Comparison of ENCODE assay signal across 1 cellular context in the genomic region with DNA sequence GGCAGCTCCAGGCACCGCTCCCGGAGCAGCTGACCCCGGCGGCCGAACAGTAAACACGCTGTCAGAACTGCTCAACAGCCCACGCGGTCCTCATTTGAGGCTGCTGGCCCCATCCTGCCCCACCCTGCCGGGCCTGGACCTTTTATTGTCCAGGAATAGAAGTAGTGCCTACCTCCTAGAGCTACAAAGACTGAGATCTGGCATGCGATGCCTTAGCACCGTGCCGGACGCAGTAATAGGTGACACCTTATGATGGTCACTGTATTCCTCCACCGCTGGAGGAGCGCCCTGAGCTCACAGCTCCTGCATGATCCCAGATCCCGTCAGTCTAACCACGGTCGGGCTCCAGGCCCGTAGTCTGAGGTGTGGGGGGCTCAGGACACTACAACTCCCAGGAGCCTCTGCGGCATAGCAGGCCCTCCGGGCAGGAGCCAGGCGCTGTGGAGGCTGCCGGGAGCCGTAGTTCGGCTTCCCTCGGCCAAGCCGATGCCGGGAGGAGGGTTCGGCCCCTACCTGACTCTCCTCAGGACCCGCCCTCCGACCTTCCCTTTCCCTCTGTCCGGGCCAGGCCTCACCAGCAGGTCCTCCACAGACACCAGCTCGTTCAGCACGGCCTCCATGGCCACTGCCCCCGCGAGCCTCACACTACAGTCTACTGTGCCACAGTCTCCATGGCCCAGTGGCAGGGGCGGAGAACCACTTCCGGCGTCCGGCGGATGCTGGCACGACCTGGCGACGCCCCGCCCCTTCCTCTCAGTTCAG.
TF ChIP-seq lines count a peak whose summit lies in the region.

A gene (minus strand): TSS at position 697 of the 762 bp plus-strand sequence. CDS start 77 bp downstream, at position 620.

TF ChIP-seq in HEK293, 187 proteins besides CTCF, POLR2A, EP300 and RAD21 (continued from another document and continues in another):
- TF ChIP-seq, protein P1, sequence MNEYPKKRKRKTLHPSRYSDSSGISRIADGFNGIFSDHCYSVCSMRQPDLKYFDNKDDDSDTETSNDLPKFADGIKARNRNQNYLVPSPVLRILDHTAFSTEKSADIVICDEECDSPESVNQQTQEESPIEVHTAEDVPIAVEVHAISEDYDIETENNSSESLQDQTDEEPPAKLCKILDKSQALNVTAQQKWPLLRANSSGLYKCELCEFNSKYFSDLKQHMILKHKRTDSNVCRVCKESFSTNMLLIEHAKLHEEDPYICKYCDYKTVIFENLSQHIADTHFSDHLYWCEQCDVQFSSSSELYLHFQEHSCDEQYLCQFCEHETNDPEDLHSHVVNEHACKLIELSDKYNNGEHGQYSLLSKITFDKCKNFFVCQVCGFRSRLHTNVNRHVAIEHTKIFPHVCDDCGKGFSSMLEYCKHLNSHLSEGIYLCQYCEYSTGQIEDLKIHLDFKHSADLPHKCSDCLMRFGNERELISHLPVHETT (tag by site-specific recombination; IDR thresholded peaks at IDR 0.05): peak; percentile 28; the same call in 1 of the 2 replicates
- TF ChIP-seq ZNF830 (tag by site-specific recombination; IDR thresholded peaks at IDR 0.05; ENCODE audit: low read depth): no peak
- no peak for TF ChIP-seq ZNF132 (tag by site-specific recombination; IDR thresholded peaks at IDR 0.05; ENCODE audit: borderline replicate concordance)
- no peak for TF ChIP-seq ZNF169 (tag by site-specific recombination; IDR thresholded peaks at IDR 0.05)
- TF ChIP-seq ZNF366 (tag by site-specific recombination; conservative IDR thresholded peaks at IDR 0.05): no peak
- TF ChIP-seq ZNF433 (tag by site-specific recombination; IDR thresholded peaks at IDR 0.05; ENCODE audit: low read depth): no peak
- TF ChIP-seq ZNF423 (tag by site-specific recombination; IDR thresholded peaks at IDR 0.05): no peak
- no peak for TF ChIP-seq ZNF214 (tag by site-specific recombination; IDR thresholded peaks at IDR 0.05; ENCODE audit: borderline replicate concordance)
- no peak for TF ChIP-seq ZNF555 (tag by site-specific recombination; conservative IDR thresholded peaks at IDR 0.05)
- no peak for TF ChIP-seq ZNF223 (tag by site-specific recombination; IDR thresholded peaks at IDR 0.05)
- TF ChIP-seq, protein P2, sequence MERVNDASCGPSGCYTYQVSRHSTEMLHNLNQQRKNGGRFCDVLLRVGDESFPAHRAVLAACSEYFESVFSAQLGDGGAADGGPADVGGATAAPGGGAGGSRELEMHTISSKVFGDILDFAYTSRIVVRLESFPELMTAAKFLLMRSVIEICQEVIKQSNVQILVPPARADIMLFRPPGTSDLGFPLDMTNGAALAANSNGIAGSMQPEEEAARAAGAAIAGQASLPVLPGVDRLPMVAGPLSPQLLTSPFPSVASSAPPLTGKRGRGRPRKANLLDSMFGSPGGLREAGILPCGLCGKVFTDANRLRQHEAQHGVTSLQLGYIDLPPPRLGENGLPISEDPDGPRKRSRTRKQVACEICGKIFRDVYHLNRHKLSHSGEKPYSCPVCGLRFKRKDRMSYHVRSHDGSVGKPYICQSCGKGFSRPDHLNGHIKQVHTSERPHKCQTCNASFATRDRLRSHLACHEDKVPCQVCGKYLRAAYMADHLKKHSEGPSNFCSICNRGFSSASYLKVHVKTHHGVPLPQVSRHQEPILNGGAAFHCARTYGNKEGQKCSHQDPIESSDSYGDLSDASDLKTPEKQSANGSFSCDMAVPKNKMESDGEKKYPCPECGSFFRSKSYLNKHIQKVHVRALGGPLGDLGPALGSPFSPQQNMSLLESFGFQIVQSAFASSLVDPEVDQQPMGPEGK (tag by site-specific recombination; IDR thresholded peaks at IDR 0.05): peak; percentile 8; the same call in 1 of the 2 replicates
- TF ChIP-seq ZNF623 (tag by site-specific recombination; IDR thresholded peaks at IDR 0.05): no peak
- TF ChIP-seq, protein P3, sequence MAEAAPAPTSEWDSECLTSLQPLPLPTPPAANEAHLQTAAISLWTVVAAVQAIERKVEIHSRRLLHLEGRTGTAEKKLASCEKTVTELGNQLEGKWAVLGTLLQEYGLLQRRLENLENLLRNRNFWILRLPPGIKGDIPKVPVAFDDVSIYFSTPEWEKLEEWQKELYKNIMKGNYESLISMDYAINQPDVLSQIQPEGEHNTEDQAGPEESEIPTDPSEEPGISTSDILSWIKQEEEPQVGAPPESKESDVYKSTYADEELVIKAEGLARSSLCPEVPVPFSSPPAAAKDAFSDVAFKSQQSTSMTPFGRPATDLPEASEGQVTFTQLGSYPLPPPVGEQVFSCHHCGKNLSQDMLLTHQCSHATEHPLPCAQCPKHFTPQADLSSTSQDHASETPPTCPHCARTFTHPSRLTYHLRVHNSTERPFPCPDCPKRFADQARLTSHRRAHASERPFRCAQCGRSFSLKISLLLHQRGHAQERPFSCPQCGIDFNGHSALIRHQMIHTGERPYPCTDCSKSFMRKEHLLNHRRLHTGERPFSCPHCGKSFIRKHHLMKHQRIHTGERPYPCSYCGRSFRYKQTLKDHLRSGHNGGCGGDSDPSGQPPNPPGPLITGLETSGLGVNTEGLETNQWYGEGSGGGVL (tag by site-specific recombination; IDR thresholded peaks at IDR 0.05): no peak
- TF ChIP-seq, protein P4, sequence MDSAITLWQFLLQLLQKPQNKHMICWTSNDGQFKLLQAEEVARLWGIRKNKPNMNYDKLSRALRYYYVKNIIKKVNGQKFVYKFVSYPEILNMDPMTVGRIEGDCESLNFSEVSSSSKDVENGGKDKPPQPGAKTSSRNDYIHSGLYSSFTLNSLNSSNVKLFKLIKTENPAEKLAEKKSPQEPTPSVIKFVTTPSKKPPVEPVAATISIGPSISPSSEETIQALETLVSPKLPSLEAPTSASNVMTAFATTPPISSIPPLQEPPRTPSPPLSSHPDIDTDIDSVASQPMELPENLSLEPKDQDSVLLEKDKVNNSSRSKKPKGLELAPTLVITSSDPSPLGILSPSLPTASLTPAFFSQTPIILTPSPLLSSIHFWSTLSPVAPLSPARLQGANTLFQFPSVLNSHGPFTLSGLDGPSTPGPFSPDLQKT (IDR thresholded peaks at IDR 0.05; ENCODE audit: borderline replicate concordance, low read depth, low read length): no peak; the same call in 1 of the 2 replicates
- TF ChIP-seq ZNF544 (tag by site-specific recombination; IDR thresholded peaks at IDR 0.05): no peak
- TF ChIP-seq, protein P5, sequence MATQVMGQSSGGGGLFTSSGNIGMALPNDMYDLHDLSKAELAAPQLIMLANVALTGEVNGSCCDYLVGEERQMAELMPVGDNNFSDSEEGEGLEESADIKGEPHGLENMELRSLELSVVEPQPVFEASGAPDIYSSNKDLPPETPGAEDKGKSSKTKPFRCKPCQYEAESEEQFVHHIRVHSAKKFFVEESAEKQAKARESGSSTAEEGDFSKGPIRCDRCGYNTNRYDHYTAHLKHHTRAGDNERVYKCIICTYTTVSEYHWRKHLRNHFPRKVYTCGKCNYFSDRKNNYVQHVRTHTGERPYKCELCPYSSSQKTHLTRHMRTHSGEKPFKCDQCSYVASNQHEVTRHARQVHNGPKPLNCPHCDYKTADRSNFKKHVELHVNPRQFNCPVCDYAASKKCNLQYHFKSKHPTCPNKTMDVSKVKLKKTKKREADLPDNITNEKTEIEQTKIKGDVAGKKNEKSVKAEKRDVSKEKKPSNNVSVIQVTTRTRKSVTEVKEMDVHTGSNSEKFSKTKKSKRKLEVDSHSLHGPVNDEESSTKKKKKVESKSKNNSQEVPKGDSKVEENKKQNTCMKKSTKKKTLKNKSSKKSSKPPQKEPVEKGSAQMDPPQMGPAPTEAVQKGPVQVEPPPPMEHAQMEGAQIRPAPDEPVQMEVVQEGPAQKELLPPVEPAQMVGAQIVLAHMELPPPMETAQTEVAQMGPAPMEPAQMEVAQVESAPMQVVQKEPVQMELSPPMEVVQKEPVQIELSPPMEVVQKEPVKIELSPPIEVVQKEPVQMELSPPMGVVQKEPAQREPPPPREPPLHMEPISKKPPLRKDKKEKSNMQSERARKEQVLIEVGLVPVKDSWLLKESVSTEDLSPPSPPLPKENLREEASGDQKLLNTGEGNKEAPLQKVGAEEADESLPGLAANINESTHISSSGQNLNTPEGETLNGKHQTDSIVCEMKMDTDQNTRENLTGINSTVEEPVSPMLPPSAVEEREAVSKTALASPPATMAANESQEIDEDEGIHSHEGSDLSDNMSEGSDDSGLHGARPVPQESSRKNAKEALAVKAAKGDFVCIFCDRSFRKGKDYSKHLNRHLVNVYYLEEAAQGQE (tag by site-specific recombination; IDR thresholded peaks at IDR 0.05): no peak
- TF ChIP-seq ZXDB (tag by site-specific recombination; IDR thresholded peaks at IDR 0.05): peak; percentile 99
- TF ChIP-seq ZNF610 (tag by site-specific recombination; IDR thresholded peaks at IDR 0.05; ENCODE audit: borderline replicate concordance): no peak
- TF ChIP-seq, protein P6, sequence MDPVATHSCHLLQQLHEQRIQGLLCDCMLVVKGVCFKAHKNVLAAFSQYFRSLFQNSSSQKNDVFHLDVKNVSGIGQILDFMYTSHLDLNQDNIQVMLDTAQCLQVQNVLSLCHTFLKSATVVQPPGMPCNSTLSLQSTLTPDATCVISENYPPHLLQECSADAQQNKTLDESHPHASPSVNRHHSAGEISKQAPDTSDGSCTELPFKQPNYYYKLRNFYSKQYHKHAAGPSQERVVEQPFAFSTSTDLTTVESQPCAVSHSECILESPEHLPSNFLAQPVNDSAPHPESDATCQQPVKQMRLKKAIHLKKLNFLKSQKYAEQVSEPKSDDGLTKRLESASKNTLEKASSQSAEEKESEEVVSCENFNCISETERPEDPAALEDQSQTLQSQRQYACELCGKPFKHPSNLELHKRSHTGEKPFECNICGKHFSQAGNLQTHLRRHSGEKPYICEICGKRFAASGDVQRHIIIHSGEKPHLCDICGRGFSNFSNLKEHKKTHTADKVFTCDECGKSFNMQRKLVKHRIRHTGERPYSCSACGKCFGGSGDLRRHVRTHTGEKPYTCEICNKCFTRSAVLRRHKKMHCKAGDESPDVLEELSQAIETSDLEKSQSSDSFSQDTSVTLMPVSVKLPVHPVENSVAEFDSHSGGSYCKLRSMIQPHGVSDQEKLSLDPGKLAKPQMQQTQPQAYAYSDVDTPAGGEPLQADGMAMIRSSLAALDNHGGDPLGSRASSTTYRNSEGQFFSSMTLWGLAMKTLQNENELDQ (tag by site-specific recombination; IDR thresholded peaks at IDR 0.05; ENCODE audit: low read depth): no peak
- TF ChIP-seq ZNF16 (tag by site-specific recombination; IDR thresholded peaks at IDR 0.05; ENCODE audit: low read depth): no peak
- TF ChIP-seq, protein P7, sequence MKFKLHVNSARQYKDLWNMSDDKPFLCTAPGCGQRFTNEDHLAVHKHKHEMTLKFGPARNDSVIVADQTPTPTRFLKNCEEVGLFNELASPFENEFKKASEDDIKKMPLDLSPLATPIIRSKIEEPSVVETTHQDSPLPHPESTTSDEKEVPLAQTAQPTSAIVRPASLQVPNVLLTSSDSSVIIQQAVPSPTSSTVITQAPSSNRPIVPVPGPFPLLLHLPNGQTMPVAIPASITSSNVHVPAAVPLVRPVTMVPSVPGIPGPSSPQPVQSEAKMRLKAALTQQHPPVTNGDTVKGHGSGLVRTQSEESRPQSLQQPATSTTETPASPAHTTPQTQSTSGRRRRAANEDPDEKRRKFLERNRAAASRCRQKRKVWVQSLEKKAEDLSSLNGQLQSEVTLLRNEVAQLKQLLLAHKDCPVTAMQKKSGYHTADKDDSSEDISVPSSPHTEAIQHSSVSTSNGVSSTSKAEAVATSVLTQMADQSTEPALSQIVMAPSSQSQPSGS (tag by site-specific recombination; IDR thresholded peaks at IDR 0.05; ENCODE audit: low read depth): no peak
- 0 out of 2 replicates have a peak, but pooled peaks have one; percentile 19 for TF ChIP-seq ZIC2 (tag by site-specific recombination; IDR thresholded peaks at IDR 0.05)
- TF ChIP-seq HOXD13 (CRISPR knock-in tag; IDR thresholded peaks at IDR 0.05; ENCODE audit: borderline replicate concordance): no peak
- TF ChIP-seq REPIN1 (tag by site-specific recombination; IDR thresholded peaks at IDR 0.05; ENCODE audit: low read depth): no peak
- TF ChIP-seq ZNF621 (tag by site-specific recombination; IDR thresholded peaks at IDR 0.05): no peak
- 0 out of 2 replicates have a peak, but pooled peaks have one; percentile 4 for TF ChIP-seq ZBTB7A (tag by site-specific recombination; IDR thresholded peaks at IDR 0.05; ENCODE audit: low read depth)
- TF ChIP-seq ZNF10 (tag by site-specific recombination; IDR thresholded peaks at IDR 0.05): no peak; the same call in 1 of the 2 replicates
- TF ChIP-seq, protein P8, sequence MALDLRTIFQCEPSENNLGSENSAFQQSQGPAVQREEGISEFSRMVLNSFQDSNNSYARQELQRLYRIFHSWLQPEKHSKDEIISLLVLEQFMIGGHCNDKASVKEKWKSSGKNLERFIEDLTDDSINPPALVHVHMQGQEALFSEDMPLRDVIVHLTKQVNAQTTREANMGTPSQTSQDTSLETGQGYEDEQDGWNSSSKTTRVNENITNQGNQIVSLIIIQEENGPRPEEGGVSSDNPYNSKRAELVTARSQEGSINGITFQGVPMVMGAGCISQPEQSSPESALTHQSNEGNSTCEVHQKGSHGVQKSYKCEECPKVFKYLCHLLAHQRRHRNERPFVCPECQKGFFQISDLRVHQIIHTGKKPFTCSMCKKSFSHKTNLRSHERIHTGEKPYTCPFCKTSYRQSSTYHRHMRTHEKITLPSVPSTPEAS (tag by site-specific recombination; IDR thresholded peaks at IDR 0.05): no peak; the same call in 1 of the 2 replicates
- TF ChIP-seq, protein P9, sequence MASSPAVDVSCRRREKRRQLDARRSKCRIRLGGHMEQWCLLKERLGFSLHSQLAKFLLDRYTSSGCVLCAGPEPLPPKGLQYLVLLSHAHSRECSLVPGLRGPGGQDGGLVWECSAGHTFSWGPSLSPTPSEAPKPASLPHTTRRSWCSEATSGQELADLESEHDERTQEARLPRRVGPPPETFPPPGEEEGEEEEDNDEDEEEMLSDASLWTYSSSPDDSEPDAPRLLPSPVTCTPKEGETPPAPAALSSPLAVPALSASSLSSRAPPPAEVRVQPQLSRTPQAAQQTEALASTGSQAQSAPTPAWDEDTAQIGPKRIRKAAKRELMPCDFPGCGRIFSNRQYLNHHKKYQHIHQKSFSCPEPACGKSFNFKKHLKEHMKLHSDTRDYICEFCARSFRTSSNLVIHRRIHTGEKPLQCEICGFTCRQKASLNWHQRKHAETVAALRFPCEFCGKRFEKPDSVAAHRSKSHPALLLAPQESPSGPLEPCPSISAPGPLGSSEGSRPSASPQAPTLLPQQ (tag by site-specific recombination; IDR thresholded peaks at IDR 0.05): no peak
- no peak for TF ChIP-seq ZNF239 (tag by site-specific recombination; IDR thresholded peaks at IDR 0.05)
- TF ChIP-seq SP2 (tag by site-specific recombination; IDR thresholded peaks at IDR 0.05): peak; percentile 98
- peak; percentile 91 for TF ChIP-seq SP3 (tag by site-specific recombination; IDR thresholded peaks at IDR 0.05)
- TF ChIP-seq ZBTB21 (tag by site-specific recombination; IDR thresholded peaks at IDR 0.05): no peak
- TF ChIP-seq ZSCAN30 (tag by site-specific recombination; IDR thresholded peaks at IDR 0.05): 0 out of 2 replicates have a peak, but pooled peaks have one; percentile 47
- TF ChIP-seq ZNF174 (tag by site-specific recombination; IDR thresholded peaks at IDR 0.05): no peak
- no peak for TF ChIP-seq ZNF311 (tag by site-specific recombination; IDR thresholded peaks at IDR 0.05; ENCODE audit: borderline replicate concordance)
- TF ChIP-seq SCRT1 (tag by site-specific recombination; IDR thresholded peaks at IDR 0.05; ENCODE audit: borderline replicate concordance): no peak
- no peak for TF ChIP-seq ZNF473 (tag by site-specific recombination; IDR thresholded peaks at IDR 0.05)
